Comparison of ENCODE assay signal across 17 cellular contexts in genomic region chr11:86444981-86445380, GRCh38.
DNase-seq lines count a peak whose midpoint lies in the region; ATAC-seq lines count a peak whose summit lies in the region.
"Had no signal": no experiment of that assay in that cellular context is flagged by ENCODE, and none has a peak within 500 bp of the region (broad histone marks: within the 10 kb centered on the region; RNA-seq: fewer than 3 reads in every experiment).

No MANE protein-coding gene starts in this region.

- CTCF ChIA-PET in CD4-positive, alpha-beta memory T cell (lab: Charles Lee; ENCODE audit: partially characterized antibody), result interaction anchor here (1.1 to 3.0 kb wide), 2 partner anchors 9 to 11 kb away, joined by 3 to 15 read pairs; no protein-coding TSS in a partner anchor

- no peaks in the 10 kb centered on the region for H3K36me3 ChIP-seq in BLaER1
- no peaks in the 10 kb centered on the region for H3K36me3 ChIP-seq in BLaER1 treated with 17β-estradiol and CSF1 and Interleukin-3, amounts not matched to agents 10 nM and 100 nM
- H3K36me3 ChIP-seq in CD4-positive, alpha-beta memory T cell (ENCODE audit: insufficient read depth, low read length), result no peaks in the 10 kb centered on the region

- H3K9me3 Mint-ChIP-seq in activated T-helper 2 cell treated with anti-CD3 and anti-CD28 coated beads, Interferon-gamma antibody, Interleukin-2, Interleukin-4, amounts not matched to agents 10 μg/mL and 5 μg/mL and 100 μg/mL, durations not matched to agents 14 hours and 24 hours and 36 hours, result peaks cover 4% of the 10 kb centered on the region
- H3K9me3 Mint-ChIP-seq in CD4-positive, alpha-beta memory T cell, result no peaks in the 10 kb centered on the region
- H3K9me3 Mint-ChIP-seq: CD4-positive, alpha-beta T cell; GM23338 had no signal

- intact Hi-C loops in activated T-helper 2 cell treated with anti-CD3 and anti-CD28 coated beads, Interferon-gamma antibody, Interleukin-2, Interleukin-4, amounts not matched to agents 10 μg/mL and 5 μg/mL and 100 μg/mL, durations not matched to agents 14 hours and 24 hours and 36 hours (cut with micrococcal nuclease), result loop anchor here (5.0 to 10.0 kb wide), 4 partner anchors 158 to 500 kb away; partner anchors contain the start of gene PICALM
- intact Hi-C loops in head of caudate nucleus (cut with DNase I), result no loop called here
- intact Hi-C loops in CD4-positive, alpha-beta memory T cell (cut with micrococcal nuclease), result no loop called here

- POLR2A ChIA-PET in CD4-positive, alpha-beta memory T cell (lab: Charles Lee; ENCODE audit: partially characterized antibody), result no interaction called here

- peak overlapping the region; percentile 62 for H3K4me2 ChIP-seq in BLaER1
- H3K4me2 ChIP-seq in BLaER1 treated with 17β-estradiol and CSF1 and Interleukin-3, amounts not matched to agents 10 nM and 100 nM, result peak overlapping the region in 7 of 11 experiments; percentile 2 to 83 (median 70); a peak in 9 of 22 replicates
- H3K4me2 ChIP-seq: GM23338 had no signal

- peaks cover 12% of the 10 kb centered on the region for H3K36me3 Mint-ChIP-seq in activated T-helper 2 cell treated with anti-CD3 and anti-CD28 coated beads, Interferon-gamma antibody, Interleukin-2, Interleukin-4, amounts not matched to agents 10 μg/mL and 5 μg/mL and 100 μg/mL, durations not matched to agents 14 hours and 24 hours and 36 hours (ENCODE audit: low read depth)
- H3K36me3 Mint-ChIP-seq in CD4-positive, alpha-beta memory T cell, result peaks cover 0 to 4% of the 10 kb centered on the region in 2 donors

- peak overlapping the region; percentile 79 for H3K27ac Mint-ChIP-seq in activated T-helper 2 cell treated with anti-CD3 and anti-CD28 coated beads, Interferon-gamma antibody, Interleukin-2, Interleukin-4, amounts not matched to agents 10 μg/mL and 5 μg/mL and 100 μg/mL, durations not matched to agents 14 hours and 24 hours and 36 hours
- H3K27ac Mint-ChIP-seq in CD4-positive, alpha-beta memory T cell, result no peak overlapping the region
- H3K27ac Mint-ChIP-seq: CD4-positive, alpha-beta T cell; GM23338 had no signal

- no peaks in the 10 kb centered on the region for H3K9me3 ChIP-seq in BLaER1
- H3K9me3 ChIP-seq in BLaER1 treated with 17β-estradiol and CSF1 and Interleukin-3, amounts not matched to agents 10 nM and 100 nM (replicated peaks in 1 of 11), result peaks cover 0 to 12% (median 0%) of the 10 kb centered on the region in 11 experiments; a peak in 3 of 22 replicates
- no peaks in the 10 kb centered on the region for H3K9me3 ChIP-seq in CD4-positive, alpha-beta memory T cell (ENCODE audit: control insufficient read depth in 1 of 2, low read length in 2 of 2)

- H3K4me3 ChIP-seq in BLaER1, result no peak overlapping the region
- no peak overlapping the region for H3K4me3 ChIP-seq in BLaER1 treated with 17β-estradiol and CSF1 and Interleukin-3, amounts not matched to agents 10 nM and 100 nM
- H3K4me3 ChIP-seq in CD4-positive, alpha-beta memory T cell (ENCODE audit: low read length in 2 of 2), result no peak overlapping the region
- H3K4me3 ChIP-seq: GM23338, SK-N-MC had no signal

- no peak overlapping the region for H3K9ac ChIP-seq in BLaER1
- no peak overlapping the region for H3K9ac ChIP-seq in BLaER1 treated with 17β-estradiol and CSF1 and Interleukin-3, amounts not matched to agents 10 nM and 100 nM

- DNase-seq in activated T-helper 2 cell treated with anti-CD3 and anti-CD28 coated beads, Interferon-gamma antibody, Interleukin-2, Interleukin-4, amounts not matched to agents 10 μg/mL and 5 μg/mL and 100 μg/mL, durations not matched to agents 14 hours and 24 hours and 36 hours (ENCODE audit: low spot score), result no peak
- no peak for DNase-seq in head of caudate nucleus
- DNase-seq in CD4-positive, alpha-beta memory T cell, result no peak
- DNase-seq: Calu3; CD4-positive, alpha-beta T cell; DMS53; NCI-H187; NCI-H345; NCI-H526; Right ventricle myocardium superior had no signal

- no peaks in the 10 kb centered on the region for H3K27me3 Mint-ChIP-seq in activated T-helper 2 cell treated with anti-CD3 and anti-CD28 coated beads, Interferon-gamma antibody, Interleukin-2, Interleukin-4, amounts not matched to agents 10 μg/mL and 5 μg/mL and 100 μg/mL, durations not matched to agents 14 hours and 24 hours and 36 hours (ENCODE audit: low read depth)
- H3K27me3 Mint-ChIP-seq in CD4-positive, alpha-beta memory T cell, result peaks cover 0 to 1% of the 10 kb centered on the region in 2 donors
- H3K27me3 Mint-ChIP-seq: CD4-positive, alpha-beta T cell had no signal

- peak; percentile 37 for ATAC-seq in HG02678 (IDR thresholded peaks at IDR 0.05; ENCODE audit: unreplicated experiment)
- ATAC-seq in HG03571 (IDR thresholded peaks at IDR 0.05; ENCODE audit: unreplicated experiment), result no peak
- ATAC-seq: GM23338, HCT116 had no signal

- H3K27ac ChIP-seq in BLaER1, result no peak overlapping the region
- no peak overlapping the region for H3K27ac ChIP-seq in BLaER1 treated with 17β-estradiol and CSF1 and Interleukin-3, amounts not matched to agents 10 nM and 100 nM
- H3K27ac ChIP-seq in CD4-positive, alpha-beta memory T cell (ENCODE audit: low read depth, low read length), result no peak overlapping the region
- H3K27ac ChIP-seq: SK-N-MC had no signal

- no peaks in the 10 kb centered on the region for H3K27me3 ChIP-seq in BLaER1
- H3K27me3 ChIP-seq in BLaER1 treated with 17β-estradiol and CSF1 and Interleukin-3, amounts not matched to agents 10 nM and 100 nM, result no peaks in the 10 kb centered on the region
- no peaks in the 10 kb centered on the region for H3K27me3 ChIP-seq in CD4-positive, alpha-beta memory T cell (ENCODE audit: insufficient read depth, low read length)

- no peak overlapping the region for H3K4me3 Mint-ChIP-seq in activated T-helper 2 cell treated with anti-CD3 and anti-CD28 coated beads, Interferon-gamma antibody, Interleukin-2, Interleukin-4, amounts not matched to agents 10 μg/mL and 5 μg/mL and 100 μg/mL, durations not matched to agents 14 hours and 24 hours and 36 hours (ENCODE audit: low read depth)
- H3K4me3 Mint-ChIP-seq in CD4-positive, alpha-beta memory T cell, result no peak overlapping the region
- H3K4me3 Mint-ChIP-seq: CD4-positive, alpha-beta T cell; GM23338 had no signal

- no peaks in the 10 kb centered on the region for H4K20me1 ChIP-seq in BLaER1
- no peaks in the 10 kb centered on the region for H4K20me1 ChIP-seq in BLaER1 treated with 17β-estradiol and CSF1 and Interleukin-3, amounts not matched to agents 10 nM and 100 nM

- H3K4me1 ChIP-seq in BLaER1, result peaks cover 89% of the 10 kb centered on the region
- peaks cover 17 to 86% (median 71%) of the 10 kb centered on the region in 10 experiments for H3K4me1 ChIP-seq in BLaER1 treated with 17β-estradiol and CSF1 and Interleukin-3, amounts not matched to agents 10 nM and 100 nM
- H3K4me1 ChIP-seq in CD4-positive, alpha-beta memory T cell (ENCODE audit: insufficient read depth, low read length), result no peaks in the 10 kb centered on the region

- peaks cover 54% of the 10 kb centered on the region for H3K4me1 Mint-ChIP-seq in activated T-helper 2 cell treated with anti-CD3 and anti-CD28 coated beads, Interferon-gamma antibody, Interleukin-2, Interleukin-4, amounts not matched to agents 10 μg/mL and 5 μg/mL and 100 μg/mL, durations not matched to agents 14 hours and 24 hours and 36 hours (ENCODE audit: low read depth)
- peaks cover 0 to 5% (median 2%) of the 10 kb centered on the region in 4 donors for H3K4me1 Mint-ChIP-seq in CD4-positive, alpha-beta memory T cell
- H3K4me1 Mint-ChIP-seq: GM23338 had no signal
